Comparison of ENCODE assay signal across 8 cellular contexts in genomic region chr11:1389103-1389931, GRCh38. TPM values are rescaled to one million over a fixed set of nuclear protein-coding genes. Genes with fewer than 3 reads are reported as not detected.
DNase-seq lines count a peak whose midpoint lies in the region; ATAC-seq and TF ChIP-seq lines count a peak whose summit lies in the region.

No MANE protein-coding gene starts in this region.

- peaks cover 8% of the 10 kb centered on the region for H3K4me1 Mint-ChIP-seq in activated CD8-positive, alpha-beta memory T cell treated with anti-CD3 and anti-CD28 coated beads, Interleukin-2, amount 10 ng/mL, durations not matched to agents 7 days and 5 days
- H3K4me1 Mint-ChIP-seq in effector memory CD8-positive, alpha-beta T cell (ENCODE audit: low read depth in 2 of 2): peaks cover 11% of the 10 kb centered on the region in 2 donors
- peaks cover 16% of the 10 kb centered on the region for H3K4me1 Mint-ChIP-seq in memory B cell

- peaks cover 27% of the 10 kb centered on the region for H3K27me3 ChIP-seq in BE2C

- H3K36me3 ChIP-seq in BE2C: no peaks in the 10 kb centered on the region

- peaks cover 41% of the 10 kb centered on the region for H3K27me3 Mint-ChIP-seq in activated CD8-positive, alpha-beta memory T cell treated with anti-CD3 and anti-CD28 coated beads, Interleukin-2, amount 10 ng/mL, durations not matched to agents 7 days and 5 days
- peaks cover 26 to 29% of the 10 kb centered on the region in 2 donors for H3K27me3 Mint-ChIP-seq in effector memory CD8-positive, alpha-beta T cell
- H3K27me3 Mint-ChIP-seq in memory B cell: peaks cover 23% of the 10 kb centered on the region

- H3K4me1 ChIP-seq in BE2C: no peaks in the 10 kb centered on the region

- ATAC-seq in GM19438 (IDR thresholded peaks at IDR 0.05; ENCODE audit: low read depth, unreplicated experiment) (peak; percentile 87), HG03565 (IDR thresholded peaks at IDR 0.05; ENCODE audit: unreplicated experiment) (peak; percentile 81), memory B cell (ENCODE audit: low read depth) (peak; percentile 93)
- ATAC-seq in activated CD8-positive, alpha-beta memory T cell treated with anti-CD3 and anti-CD28 coated beads, Interleukin-2, amount 10 ng/mL, durations not matched to agents 7 days and 5 days: peak; percentile 97
- ATAC-seq in effector memory CD8-positive, alpha-beta T cell (replicated peaks): peak; percentile 94

- peak overlapping the region; percentile 47 for H3K4me3 ChIP-seq in BE2C (ENCODE audit: low read depth, low read length)

- H3K4me3 Mint-ChIP-seq in activated CD8-positive, alpha-beta memory T cell treated with anti-CD3 and anti-CD28 coated beads, Interleukin-2, amount 10 ng/mL, durations not matched to agents 7 days and 5 days: peak overlapping the region; percentile 48
- peak overlapping the region; percentile 75 for H3K4me3 Mint-ChIP-seq in effector memory CD8-positive, alpha-beta T cell
- H3K4me3 Mint-ChIP-seq in memory B cell: peak overlapping the region; percentile 84

- no peak overlapping the region for H3K27ac Mint-ChIP-seq in activated CD8-positive, alpha-beta memory T cell treated with anti-CD3 and anti-CD28 coated beads, Interleukin-2, amount 10 ng/mL, durations not matched to agents 7 days and 5 days
- no peak overlapping the region for H3K27ac Mint-ChIP-seq in effector memory CD8-positive, alpha-beta T cell
- H3K27ac Mint-ChIP-seq in memory B cell: no peak overlapping the region

- H3K9me3 ChIP-seq in BE2C: no peaks in the 10 kb centered on the region

- H3K36me3 Mint-ChIP-seq in activated CD8-positive, alpha-beta memory T cell treated with anti-CD3 and anti-CD28 coated beads, Interleukin-2, amount 10 ng/mL, durations not matched to agents 7 days and 5 days: no peaks in the 10 kb centered on the region
- H3K36me3 Mint-ChIP-seq in effector memory CD8-positive, alpha-beta T cell (ENCODE audit: insufficient read depth): peaks cover 3% of the 10 kb centered on the region
- H3K36me3 Mint-ChIP-seq in memory B cell: no peaks in the 10 kb centered on the region

- no peak for TF ChIP-seq CTCF in BE2C (IDR thresholded peaks at IDR 0.05; ENCODE audit: low read depth, low read length)

- peak; percentile 93 for DNase-seq in BE2C
- DNase-seq in NCI-H82 treated with DMSO at 0.1 percent for 48 hours (lab: John Stamatoyannopoulos, UW; ENCODE audit: unreplicated experiment): peak; percentile 63
- peak; percentile 95 for DNase-seq in activated CD8-positive, alpha-beta memory T cell treated with anti-CD3 and anti-CD28 coated beads, Interleukin-2, amount 10 ng/mL, durations not matched to agents 7 days and 5 days
- peak; percentile 96 to 97 (median 97) for DNase-seq in effector memory CD8-positive, alpha-beta T cell
- DNase-seq in memory B cell (ENCODE audit: low spot score in 2 of 2): peak; percentile 96 to 98
- DNase-seq in stimulated activated CD4-positive, alpha-beta T cell treated with anti-CD3 and anti-CD28 coated beads, TNF-alpha, amount 100 ng/mL, for 48 hours (ENCODE audit: low read depth in 3 of 3): peak; percentile 94 to 96 (median 94)

- CTCF ChIA-PET in activated CD8-positive, alpha-beta memory T cell treated with anti-CD3 and anti-CD28 coated beads, Interleukin-2, amount 10 ng/mL, durations not matched to agents 7 days and 5 days (lab: Charles Lee): interaction anchor here (1.0 kb wide), 1 partner anchor 186 kb away, joined by 3 read pairs; no protein-coding TSS in a partner anchor

- H3K9me3 Mint-ChIP-seq in activated CD8-positive, alpha-beta memory T cell treated with anti-CD3 and anti-CD28 coated beads, Interleukin-2, amount 10 ng/mL, durations not matched to agents 7 days and 5 days (ENCODE audit: low read depth): no peaks in the 10 kb centered on the region
- H3K9me3 Mint-ChIP-seq in effector memory CD8-positive, alpha-beta T cell: no peaks in the 10 kb centered on the region
- H3K9me3 Mint-ChIP-seq in memory B cell: no peaks in the 10 kb centered on the region

RNA-seq across cellular contexts. Expression of gene BRSK2, which starts 0.4 kb away (rescaled TPM):
- polyA plus RNA-seq in BE2C (2012; ENCODE audit: insufficient read depth, insufficient read length, low read depth): 21.6 TPM
- under 1 TPM in 1 of 2 experiments, not detected in 1; 0.40 TPM for total RNA-seq in activated CD8-positive, alpha-beta memory T cell treated with anti-CD3 and anti-CD28 coated beads, Interleukin-2, amount 10 ng/mL, durations not matched to agents 7 days and 5 days

Comparison
In these comparisons a context has a peak if more than half of its experiments do, and no peak if none do; other contexts are left out.
1. Peak in every context shown above with its lines: DNase-seq, ATAC-seq and H3K4me3 ChIP-seq.